In the genomic region with DNA sequence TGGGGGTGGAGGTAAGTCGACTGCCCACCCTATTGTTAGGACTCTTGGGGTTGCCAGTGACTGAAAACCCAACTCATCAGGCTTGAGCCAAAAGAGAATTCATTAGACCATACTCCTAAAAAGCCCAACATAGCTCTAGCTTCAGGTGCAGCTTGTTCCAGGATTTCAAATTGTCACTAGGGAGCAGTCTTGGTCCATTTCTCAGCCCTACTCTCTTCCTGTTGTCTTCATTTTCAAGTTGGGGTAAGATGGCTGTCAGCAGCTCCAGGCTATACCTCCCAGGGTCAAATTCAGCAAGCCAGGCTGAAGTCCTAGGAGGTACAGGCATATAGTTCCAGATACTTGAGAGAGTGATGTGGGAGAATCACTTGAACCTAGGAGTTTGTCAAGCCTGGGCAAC, we compare ENCODE assay signal across 13 cellular contexts. TPM values are rescaled to one million over a fixed set of nuclear protein-coding genes. Genes with fewer than 3 reads are reported as not detected.
A peak's percentile ranks its signal among the peaks of the same experiment; 100 is the strongest.
DNase-seq lines count a peak whose midpoint lies in the region; ATAC-seq, FAIRE-seq and TF ChIP-seq lines count a peak whose summit lies in the region.
"Had no signal": no experiment of that assay in that cellular context is flagged by ENCODE, and none has a peak within 500 bp of the region (broad histone marks: within the 10 kb centered on the region; RNA-seq: fewer than 3 reads in every experiment).

No MANE protein-coding gene starts in this region.

- RAD21 ChIA-PET in GM12878 (lab: Charles Lee; ENCODE audit: unreplicated experiment), result interaction anchor here (0.7 to 2.0 kb wide), 4 partner anchors 13 to 173 kb away, joined by 3 to 8 read pairs (median 6); no protein-coding TSS in a partner anchor

- TF ChIP-seq CTCF in BJ (IDR thresholded peaks at IDR 0.05; ENCODE audit: insufficient read depth, low read depth, low read length), result peak; percentile 54
- TF ChIP-seq CTCF in GM12878 (IDR thresholded peaks at IDR 0.05 in 2 of 3, conservative IDR thresholded peaks at IDR 0.05 in 1 of 3; ENCODE audit: control insufficient read depth in 2 of 3, extremely low read depth in 1 of 3, insufficient read depth in 1 of 3, low read depth in 3 of 3, low read length in 3 of 3), result peak in 2 of 3 experiments; percentile 9 to 16; a peak in 2 of 6 replicates
- peak; percentile 17 for TF ChIP-seq CTCF in liver (IDR thresholded peaks at IDR 0.05; ENCODE audit: low read depth, low read length, missing input control)
- no peak for TF ChIP-seq CTCF in Calu3 (IDR thresholded peaks at IDR 0.05; ENCODE audit: unreplicated experiment)

- H3K9ac ChIP-seq in Karpas-422 (ENCODE audit: low read length) (no peak overlapping the region), GM12878 (ENCODE audit: control insufficient read depth, insufficient read depth, low read length) (no peak overlapping the region), liver (ENCODE audit: low read depth in 1 of 2, low read length in 2 of 2) (no peak overlapping the region)

- SMC1A ChIA-PET in GM12878 (lab: Charles Lee; ENCODE audit: uncharacterized antibody, unreplicated experiment), result interaction anchor here (1.0 to 2.3 kb wide), 3 partner anchors 14 to 172 kb away, joined by 3 to 10 read pairs (median 4); no protein-coding TSS in a partner anchor

- no peak for TF ChIP-seq EP300 in GM12878 (IDR thresholded peaks at IDR 0.05; ENCODE audit: borderline replicate concordance in 1 of 2, control insufficient read depth in 1 of 2, low read depth in 2 of 2, low read length in 2 of 2)

- ATAC-seq in GM12878, result no peak
- ATAC-seq in GM19452 (IDR thresholded peaks at IDR 0.05; ENCODE audit: unreplicated experiment), result no peak

- in situ Hi-C loops in GM12878 (cut with MboI), result no loop called here

- intact Hi-C loops in GM12878 (cut with micrococcal nuclease; ENCODE audit: unreplicated experiment) (loop anchor here (2.0 kb wide), 1 partner anchor 128 kb away; no protein-coding TSS in a partner anchor), Calu3 (cut with micrococcal nuclease; ENCODE audit: unreplicated experiment) (loop anchor here (5.0 kb wide), 1 partner anchor 126 kb away; no protein-coding TSS in a partner anchor)

- H3K27ac ChIP-seq in Karpas-422 (ENCODE audit: low read length), result no peak overlapping the region
- no peak overlapping the region for H3K27ac ChIP-seq in GM12878 (ENCODE audit: control insufficient read depth, insufficient read depth)
- H3K27ac ChIP-seq in liver (ENCODE audit: low read depth in 1 of 2, low read length in 2 of 2), result no peak overlapping the region

- H4K20me1 ChIP-seq in Karpas-422 (ENCODE audit: insufficient read depth, low read depth, low read length) (no peaks in the 10 kb centered on the region), GM12878 (ENCODE audit: control insufficient read depth, insufficient read depth) (no peaks in the 10 kb centered on the region)

- H3K79me2 ChIP-seq in Karpas-422 (ENCODE audit: low read length) (no peaks in the 10 kb centered on the region), GM12878 (ENCODE audit: control insufficient read depth, insufficient read depth, low read length) (no peaks in the 10 kb centered on the region)

- H3K9me3 ChIP-seq in Karpas-422 (ENCODE audit: low read length), result no peaks in the 10 kb centered on the region
- H3K9me3 ChIP-seq in GM12878 (replicated peaks; ENCODE audit: control insufficient read depth, insufficient read depth, low read length), result no peaks in the 10 kb centered on the region
- no peaks in the 10 kb centered on the region for H3K9me3 ChIP-seq in liver (ENCODE audit: control insufficient read depth in 4 of 4, low read length in 3 of 4)

- H3K27ac Mint-ChIP-seq in Calu3 (ENCODE audit: unreplicated experiment), result no peak overlapping the region
- H3K27ac Mint-ChIP-seq: T-helper 1 cell treated with Interleukin-12 subunit alpha and Interleukin-12 subunit beta and Interleukin-4 antibody, amounts not matched to agents 30 μg/mL and 1 μg/mL, for 36 hours had no signal

- POLR2A ChIA-PET in BJ (lab: Charles Lee), result interaction anchor here (0.6 kb wide), 1 partner anchor 134 kb away, joined by 4 read pairs; no protein-coding TSS in a partner anchor
- POLR2A ChIA-PET in GM12878 (lab: Charles Lee), result no interaction called here

- H3K9me3 Mint-ChIP-seq in Calu3 (ENCODE audit: low read depth, unreplicated experiment), result peaks cover 2% of the 10 kb centered on the region
- H3K9me3 Mint-ChIP-seq: T-helper 1 cell treated with Interleukin-12 subunit alpha and Interleukin-12 subunit beta and Interleukin-4 antibody, amounts not matched to agents 30 μg/mL and 1 μg/mL, for 36 hours had no signal

- 0% methylated on average over 1 of the region's 1 CpG for WGBS in GM12878 (ENCODE audit: insufficient coverage, insufficient replicate concordance, low lambda C conversion rate, missing lambda C conversion rate)
- WGBS in liver, result 78% methylated on average over 1 of the region's 1 CpG

- peak; percentile 19; the same call in 1 of the 2 replicates for TF ChIP-seq RAD21 in GM12878 (IDR thresholded peaks at IDR 0.05; ENCODE audit: insufficient read depth, low read depth, low read length)
- TF ChIP-seq RAD21 in liver (IDR thresholded peaks at IDR 0.05), result peak; percentile 49 to 56

- DNase-seq in BJ (ENCODE audit: low read depth), result no peak
- DNase-seq in Karpas-422, result peak; percentile 59
- DNase-seq in GM12878 (ENCODE audit: low read depth, low spot score), result no peak
- no peak for DNase-seq in SHP77 (lab: John Stamatoyannopoulos, UW)
- no peak for DNase-seq in activated CD4-positive, CD25-positive, alpha-beta regulatory T cell treated with anti-CD3 and anti-CD28 coated beads, Interleukin-2, amount 50 U/mL, for 72 hours
- DNase-seq in Calu3, result no peak
- DNase-seq: activated naive CD4-positive, alpha-beta T cell; H7; KG1 had no signal

- H3K9me2 ChIP-seq in Karpas-422 (replicated peaks; ENCODE audit: insufficient read depth, low read length), result no peaks in the 10 kb centered on the region

- no peak overlapping the region for H3K4me3 Mint-ChIP-seq in Calu3 (ENCODE audit: low read depth, unreplicated experiment)
- H3K4me3 Mint-ChIP-seq: T-helper 1 cell treated with Interleukin-12 subunit alpha and Interleukin-12 subunit beta and Interleukin-4 antibody, amounts not matched to agents 30 μg/mL and 1 μg/mL, for 36 hours had no signal

- H3K4me2 ChIP-seq in Karpas-422 (ENCODE audit: low read depth, low read length, poor library complexity, severe bottlenecking) (no peak overlapping the region), GM12878 (ENCODE audit: control insufficient read depth, insufficient read depth) (no peak overlapping the region)

- H3K27me3 ChIP-seq in BJ (ENCODE audit: control insufficient read depth, insufficient read depth, low read length) (peaks cover 11% of the 10 kb centered on the region), Karpas-422 (ENCODE audit: low read length) (no peaks in the 10 kb centered on the region), GM12878 (replicated peaks in 1 of 2; ENCODE audit: control insufficient read depth in 2 of 2, insufficient read depth in 2 of 2, low read length in 1 of 2) (peaks cover 0 to 1% of the 10 kb centered on the region in 2 experiments; a peak in 2 of 4 replicates), liver (ENCODE audit: control insufficient read depth in 4 of 4, insufficient read depth in 4 of 4, low read length in 3 of 4) (peaks cover 0 to 2% (median 0%) of the 10 kb centered on the region in 4 donors)

- H3K36me3 Mint-ChIP-seq in Calu3 (ENCODE audit: insufficient read depth, unreplicated experiment), result no peaks in the 10 kb centered on the region

- FAIRE-seq in GM12878 (lab: Jason Lieb, UNC), result no peak
- FAIRE-seq: islet of Langerhans had no signal

- no TSS peak for BruUV-seq in GM12878 (replicated peaks; lab: Mats Ljungman, UMichigan)
- BruUV-seq in Calu3 (replicated peaks; lab: Mats Ljungman, UMichigan), result no TSS peak

- H2AFZ ChIP-seq in Karpas-422 (ENCODE audit: low read length) (no peak overlapping the region), GM12878 (ENCODE audit: control insufficient read depth, low read depth, low read length) (no peak overlapping the region)

- H3K27me3 Mint-ChIP-seq in Calu3 (ENCODE audit: unreplicated experiment), result peaks cover 16% of the 10 kb centered on the region

- CTCF ChIA-PET in BJ (lab: Yijun Ruan, JAX) (interaction anchor here (0.5 to 27.3 kb wide), 37 partner anchors 10 to 577 kb away, joined by 3 to 584 read pairs (median 5); a partner anchor contains a TSS), GM12878 (lab: Yijun Ruan, JAX) (interaction anchor here (0.9 to 3.7 kb wide), 7 partner anchors 9 to 578 kb away, joined by 3 to 19 read pairs (median 6); no protein-coding TSS in a partner anchor), Calu3 (lab: Charles Lee) (interaction anchor here (0.7 to 3.0 kb wide), 9 partner anchors 10 to 360 kb away, joined by 3 to 37 read pairs (median 4); a partner anchor contains a TSS)

- no peak for TF ChIP-seq POLR2A in GM12878 (IDR thresholded peaks at IDR 0.05; ENCODE audit: low read depth, low read length)

- H3K4me3 ChIP-seq in BJ (ENCODE audit: low read depth, low read length) (no peak overlapping the region), Karpas-422 (ENCODE audit: low read length) (no peak overlapping the region), GM12878 (no peak overlapping the region), liver (ENCODE audit: low read depth in 1 of 3, low read length in 3 of 3) (no peak overlapping the region)

- H3K36me3 ChIP-seq in BJ (ENCODE audit: control insufficient read depth, insufficient read depth, low read length) (no peaks in the 10 kb centered on the region), Karpas-422 (ENCODE audit: insufficient read depth, low read length) (no peaks in the 10 kb centered on the region), GM12878 (ENCODE audit: control insufficient read depth in 2 of 2, insufficient read depth in 2 of 2, low read length in 1 of 2) (no peaks in the 10 kb centered on the region), liver (ENCODE audit: control insufficient read depth in 4 of 4, insufficient read depth in 3 of 4, low read depth in 1 of 4, low read length in 3 of 4) (no peaks in the 10 kb centered on the region)

- no peaks in the 10 kb centered on the region for H3K4me1 ChIP-seq in Karpas-422 (ENCODE audit: low read length)
- no peaks in the 10 kb centered on the region for H3K4me1 ChIP-seq in GM12878 (ENCODE audit: control insufficient read depth, insufficient read depth, low read length)
- H3K4me1 ChIP-seq in liver (ENCODE audit: control insufficient read depth in 4 of 4, insufficient read depth in 4 of 4, low read length in 3 of 4), result no peaks in the 10 kb centered on the region

- no peaks in the 10 kb centered on the region for H3K4me1 Mint-ChIP-seq in Calu3 (ENCODE audit: low read depth, unreplicated experiment)

RNA-seq across cellular contexts. Expression of a gene that starts 14.9 kb away (rescaled TPM):
- 9.8 and 11.9 TPM in 2 replicates for polyA plus RNA-seq in BJ (2011; rRNA removed)
- polyA minus RNA-seq in BJ (2011; rRNA and poly(A)+ RNA removed), result 2.3 and 2.9 TPM in 2 replicates
- total RNA-seq in Karpas-422 (2014; rRNA removed; shearing (Covaris generic); ENCODE audit: low replicate concordance), result not detected in 2 replicates
- total RNA-seq in GM12878 (2013; cell fraction: nucleolus; rRNA removed), result not detected in 2 replicates
- not detected in 2 replicates for total RNA-seq in GM12878 (2014; rRNA removed)
- not detected in 2 replicates for total RNA-seq in GM12878 (2014; rRNA removed; fragmentation: Illumina TruSeq; extraction: Trizol)
- total RNA-seq in GM12878 (2021), result not detected in 2 replicates
- not detected for polyA plus RNA-seq in GM12878 (2011; ENCODE audit: low read depth)
- polyA plus RNA-seq in GM12878 (2011; rRNA removed), result 0.03 TPM in 1 of 2 replicates, not detected in the other
- polyA plus RNA-seq in GM12878 (2011; cell fraction: cytosol; rRNA removed), result not detected in 2 replicates
- not detected in 2 replicates for polyA plus RNA-seq in GM12878 (2011; cell fraction: nucleus; rRNA removed)
- 0.06 TPM in 1 of 2 replicates, not detected in the other for polyA plus RNA-seq in GM12878 (2012)
- polyA plus RNA-seq in GM12878 (2014; fragmentation: Illumina TruSeq; extraction: Trizol), result not detected in 2 replicates
- polyA plus RNA-seq in GM12878 (2014; fragmentation: Nextera tagmentation; extraction: Ambion mirVana), result under 1 TPM in 1 of 2 experiments, not detected in 1; 0.05 TPM
- polyA plus RNA-seq in GM12878 (2014; rRNA removed), result 0.06 TPM in 1 of 2 replicates, not detected in the other
- under 1 TPM in 1 of 2 experiments, not detected in 1; 0.15 TPM for polyA plus RNA-seq in GM12878 (2016; fragmentation: Nextera tagmentation; extraction: Ambion mirVana)
- polyA minus RNA-seq in GM12878 (2011; rRNA and poly(A)+ RNA removed), result 0.15 TPM in 1 of 2 replicates, not detected in the other
- not detected in 2 replicates for polyA minus RNA-seq in GM12878 (2011; cell fraction: cytosol; rRNA and poly(A)+ RNA removed)
- polyA minus RNA-seq in GM12878 (2011; cell fraction: nucleus; rRNA and poly(A)+ RNA removed), result not detected in 2 replicates
- under 1 TPM; 0.17 to 0.47 TPM for total RNA-seq in liver
- polyA plus RNA-seq in liver, result under 1 TPM; 0.17 to 0.19 TPM
- total RNA-seq in Calu3 (2022), result 0.24 TPM in 1 of 2 replicates, not detected in the other
